Comparison of ENCODE assay signal across 21 cellular contexts in genomic region chr9:10252174-10252573, GRCh38.
DNase-seq lines count a peak whose midpoint lies in the region; ATAC-seq and TF ChIP-seq lines count a peak whose summit lies in the region.
"Had no signal": no experiment of that assay in that cellular context is flagged by ENCODE, and none has a peak within 500 bp of the region (broad histone marks: within the 10 kb centered on the region; RNA-seq: fewer than 3 reads in every experiment).

No MANE protein-coding gene starts in this region.

- TF ChIP-seq CTCF in adrenal gland (IDR thresholded peaks at IDR 0.05) (no peak), left ventricle myocardium inferior (IDR thresholded peaks at IDR 0.05; ENCODE audit: borderline replicate concordance) (no peak), osteoblast (IDR thresholded peaks at IDR 0.05; ENCODE audit: extremely low read depth, low read depth, low read length) (no peak)
- no peak for TF ChIP-seq CTCF in CD8-positive, alpha-beta T cell (IDR thresholded peaks at IDR 0.05)

- no peak for TF ChIP-seq POLR2A in adrenal gland (IDR thresholded peaks at IDR 0.05)

- no peak overlapping the region for H3K4me3 ChIP-seq in adrenal gland
- no peak overlapping the region for H3K4me3 ChIP-seq in left ventricle myocardium inferior
- H3K4me3 ChIP-seq in osteoblast (ENCODE audit: insufficient read depth, low read length) = no peak overlapping the region
- no peak overlapping the region for H3K4me3 ChIP-seq in CD8-positive, alpha-beta T cell (ENCODE audit: low read depth, low read length)
- H3K4me3 ChIP-seq: upper lobe of left lung had no signal

- no peaks in the 10 kb centered on the region for H3K27me3 ChIP-seq in adrenal gland
- H3K27me3 ChIP-seq in left ventricle myocardium inferior (ENCODE audit: low read depth) = no peaks in the 10 kb centered on the region
- H3K27me3 ChIP-seq in osteoblast (ENCODE audit: insufficient read depth, low read length) = no peaks in the 10 kb centered on the region
- H3K27me3 ChIP-seq in CD8-positive, alpha-beta T cell (ENCODE audit: insufficient read depth, low read length) = no peaks in the 10 kb centered on the region
- H3K27me3 ChIP-seq: neutrophil, upper lobe of left lung had no signal

- H3K9me3 ChIP-seq in adrenal gland (replicated peaks in 1 of 3) (no peaks in the 10 kb centered on the region), left ventricle myocardium inferior (replicated peaks) (no peaks in the 10 kb centered on the region), osteoblast (ENCODE audit: low read depth, low read length) (peaks cover 3% of the 10 kb centered on the region)
- no peaks in the 10 kb centered on the region for H3K9me3 ChIP-seq in CD8-positive, alpha-beta T cell (ENCODE audit: low read length)
- H3K9me3 ChIP-seq: neutrophil, upper lobe of left lung had no signal

- ATAC-seq in GM18867 (IDR thresholded peaks at IDR 0.05; ENCODE audit: unreplicated experiment) (no peak), HG02642 (IDR thresholded peaks at IDR 0.05; ENCODE audit: poor library complexity, unreplicated experiment) (no peak)
- ATAC-seq in CD8-positive, alpha-beta T cell = no peak
- ATAC-seq: left colon; stimulated activated naive CD8-positive, alpha-beta T cell treated with anti-CD3 and anti-CD28 coated beads, Interleukin-15, Interleukin-2, amounts not matched to agents 100 U/mL and 50 U/mL, for 24 hours had no signal

- intact Hi-C loops in adrenal gland (cut with DNase I) = no loop called here
- intact Hi-C loops in left ventricle myocardium inferior (cut with micrococcal nuclease) = no loop called here
- intact Hi-C loops in CD8-positive, alpha-beta T cell (cut with DNase I, micrococcal nuclease) = no loop called here

- POLR2A ChIA-PET in CD8-positive, alpha-beta T cell (lab: Charles Lee) = no interaction called here

- H4K20me1 ChIP-seq in osteoblast (ENCODE audit: insufficient read depth, low read length) = no peaks in the 10 kb centered on the region

- CTCF ChIA-PET in CD8-positive, alpha-beta T cell (lab: Charles Lee) = no interaction called here

- no peak overlapping the region for H3K4me3 Mint-ChIP-seq in CD8-positive, alpha-beta T cell

- DNase-seq in A172 (ENCODE audit: low spot score) (peak; percentile 80), NCI-H1092 treated with DMSO at 0.1 percent for 48 hours (lab: John Stamatoyannopoulos, UW) (peak; percentile 79), adrenal gland (peak; percentile 25 to 83 (median 70)), left ventricle myocardium inferior (peak; percentile 70), osteoblast (ENCODE audit: insufficient read length, low spot score, missing footprints) (no peak)
- no peak for DNase-seq in CD8-positive, alpha-beta T cell
- DNase-seq: ACHN; activated CD4-positive, alpha-beta T cell treated with anti-CD3 and anti-CD28 coated beads for 48 hours; activated effector memory CD4-positive, alpha-beta T cell treated with Interleukin-2 at 50 U/mL for 16 hours; amniotic stem cell; DMS53; left colon; NCI-H2029; NCI-H524 treated with DMSO at 0.1 percent for 48 hours; stimulated activated naive CD8-positive, alpha-beta T cell treated with anti-CD3 and anti-CD28 coated beads, Interleukin-15, Interleukin-2, amounts not matched to agents 100 U/mL and 50 U/mL, for 24 hours; T-helper 9 cell; upper lobe of left lung had no signal

- H3K27ac Mint-ChIP-seq in CD8-positive, alpha-beta T cell = no peak overlapping the region

- H3K9me3 Mint-ChIP-seq in CD8-positive, alpha-beta T cell = peaks cover 8% of the 10 kb centered on the region

- H3K27ac ChIP-seq in adrenal gland (no peak overlapping the region), left ventricle myocardium inferior (replicated peaks) (peak overlapping the region; percentile 59), osteoblast (ENCODE audit: low read depth, low read length) (no peak overlapping the region)
- no peak overlapping the region for H3K27ac ChIP-seq in CD8-positive, alpha-beta T cell (ENCODE audit: low read depth, low read length)
- H3K27ac ChIP-seq: C4-2B, neutrophil, upper lobe of left lung had no signal

- no peak overlapping the region for H3K4me2 ChIP-seq in osteoblast (ENCODE audit: insufficient read depth, low read length)

- peaks cover 0 to 11% of the 10 kb centered on the region in 2 donors for H3K4me1 ChIP-seq in adrenal gland (replicated peaks in 1 of 2)
- peaks cover 8% of the 10 kb centered on the region for H3K4me1 ChIP-seq in left ventricle myocardium inferior
- no peaks in the 10 kb centered on the region for H3K4me1 ChIP-seq in osteoblast (ENCODE audit: insufficient read depth, low read length)
- H3K4me1 ChIP-seq in CD8-positive, alpha-beta T cell (ENCODE audit: insufficient read depth, low read length) = no peaks in the 10 kb centered on the region
- H3K4me1 ChIP-seq: upper lobe of left lung had no signal

- H3K79me2 ChIP-seq in osteoblast (ENCODE audit: insufficient read depth, low read length) = no peaks in the 10 kb centered on the region

- H3K27me3 Mint-ChIP-seq in CD8-positive, alpha-beta T cell (ENCODE audit: low read depth) = no peaks in the 10 kb centered on the region

- no peaks in the 10 kb centered on the region for H3K4me1 Mint-ChIP-seq in CD8-positive, alpha-beta T cell (ENCODE audit: low read depth)

- no peaks in the 10 kb centered on the region for H3K36me3 Mint-ChIP-seq in CD8-positive, alpha-beta T cell

- WGBS in adrenal gland, 4 donors = 40 to 50% (median 46%) methylated on average over 2 of the region's 2 CpGs

- H2AFZ ChIP-seq in osteoblast (ENCODE audit: low read length) = no peak overlapping the region

- H3K36me3 ChIP-seq in adrenal gland (replicated peaks in 1 of 2) (no peaks in the 10 kb centered on the region), left ventricle myocardium inferior (no peaks in the 10 kb centered on the region), osteoblast (ENCODE audit: insufficient read depth, low read length) (no peaks in the 10 kb centered on the region)
- H3K36me3 ChIP-seq in CD8-positive, alpha-beta T cell (ENCODE audit: insufficient read depth, low read length) = no peaks in the 10 kb centered on the region
- H3K36me3 ChIP-seq: neutrophil, upper lobe of left lung had no signal

Comparison
In these comparisons a context has a peak if more than half of its experiments do, and no peak if none do; other contexts are left out.
1. DNase-seq: peak in A172 (single experiment), NCI-H1092 treated with DMSO at 0.1 percent for 48 hours (single experiment), adrenal gland (7 of 7) and left ventricle myocardium inferior (single experiment); none in osteoblast (single experiment) and CD8-positive, alpha-beta T cell (0 of 7).